8 cellular contexts compared by ENCODE assay signal in the genomic region with DNA sequence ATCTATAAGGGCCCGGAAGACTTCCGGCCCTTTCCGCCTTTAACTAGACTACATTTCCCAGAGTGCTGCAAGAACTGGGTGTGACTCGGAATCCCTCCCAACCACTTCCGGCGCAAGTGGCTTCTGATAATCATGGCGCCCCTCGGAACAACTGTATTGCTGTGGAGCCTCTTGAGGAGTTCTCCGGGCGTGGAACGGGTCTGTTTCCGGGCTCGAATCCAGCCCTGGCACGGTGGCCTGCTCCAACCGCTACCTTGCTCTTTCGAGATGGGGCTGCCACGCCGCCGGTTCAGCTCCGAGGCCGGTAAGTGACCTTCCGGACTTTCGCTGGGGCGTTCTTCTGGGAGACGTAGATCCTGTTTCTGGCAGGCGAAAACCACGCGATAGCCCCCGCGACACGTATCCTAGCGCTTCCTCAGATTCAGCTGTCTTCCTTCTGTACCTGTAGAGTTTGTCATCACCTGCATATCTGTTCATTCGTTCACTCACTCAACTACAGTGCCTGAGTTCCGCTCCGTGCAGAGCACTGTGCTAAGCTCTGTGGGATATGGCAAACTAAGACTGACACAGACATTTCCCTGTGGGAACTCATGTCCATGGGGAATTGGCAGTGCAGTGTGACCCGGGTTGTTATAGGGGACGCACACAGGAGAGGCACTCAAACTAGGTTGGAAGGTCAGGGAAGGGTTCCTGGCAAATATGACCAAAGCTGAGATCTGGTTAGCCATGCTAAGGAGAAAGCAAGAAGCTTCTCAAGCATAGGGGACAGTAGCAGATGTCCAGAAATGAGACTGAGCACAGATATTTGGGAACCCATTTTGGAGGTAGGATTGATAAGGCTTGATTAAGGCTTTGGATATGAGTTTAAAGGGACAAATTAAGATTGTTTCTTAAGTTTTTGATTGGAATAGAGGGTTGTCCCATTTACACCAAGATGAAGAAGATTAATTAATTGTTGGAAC. TPM values are rescaled to one million over a fixed set of nuclear protein-coding genes. Genes with fewer than 3 reads are reported as not detected.
A peak's percentile ranks its signal among the peaks of the same experiment; 100 is the strongest.
DNase-seq lines count a peak whose midpoint lies in the region; ATAC-seq, FAIRE-seq and TF ChIP-seq lines count a peak whose summit lies in the region.

TSS of gene MRPS22 (plus strand) at position 126 of the 962 bp plus-strand sequence. CDS start at position 133, 7 bp downstream.

- H3K27me3 Mint-ChIP-seq in immature natural killer cell (ENCODE audit: low read depth in 3 of 3): peaks cover 0 to 12% (median 2%) of the 10 kb centered on the region in 3 donors

- peaks cover 0 to 7% (median 4%) of the 10 kb centered on the region in 3 donors for H3K36me3 Mint-ChIP-seq in immature natural killer cell

- peaks cover 0 to 8% of the 10 kb centered on the region in 2 donors for H3K4me1 Mint-ChIP-seq in immature natural killer cell

- H2AFZ ChIP-seq in ACC112 (ENCODE audit: low read length, unreplicated experiment): peak within 1 kb of the TSS; percentile 91

- H3K27ac Mint-ChIP-seq in immature natural killer cell: peak within 1 kb of the TSS in 1 of 6 donors; percentile 24

- H3K4me1 ChIP-seq in ACC112 (ENCODE audit: control insufficient read depth, insufficient read depth, low read length, unreplicated experiment): peaks cover 11% of the 10 kb centered on the region

- peaks cover 36% of the 10 kb centered on the region for H3K79me2 ChIP-seq in ACC112 (ENCODE audit: control insufficient read depth, insufficient read depth, low read length, unreplicated experiment)

- peak; percentile 87 for DNase-seq in NCI-H2227 (lab: John Stamatoyannopoulos, UW; ENCODE audit: unreplicated experiment)
- DNase-seq in WERI-Rb-1: peak; percentile 83
- DNase-seq in bronchial epithelial cell (ENCODE audit: low read depth): peak; percentile 85
- DNase-seq in immature natural killer cell: peak; percentile 78 to 83 (median 79)
- DNase-seq in smooth muscle cell of the brain vasculature (ENCODE audit: low read depth, low spot score): peak; percentile 65

- no peak within 1 kb of the TSS for H3K4me3 Mint-ChIP-seq in immature natural killer cell

- H3K4me3 ChIP-seq in ACC112 (ENCODE audit: low read depth, low read length) (peak within 1 kb of the TSS; percentile 86), WERI-Rb-1 (ENCODE audit: low read depth, low read length) (peak within 1 kb of the TSS; percentile 99), bronchial epithelial cell (ENCODE audit: low read depth, low read length) (peak within 1 kb of the TSS; percentile 79)

- H3K36me3 ChIP-seq in ACC112 (ENCODE audit: insufficient read depth, low read length) (peaks cover 22% of the 10 kb centered on the region), WERI-Rb-1 (peaks cover 37% of the 10 kb centered on the region), bronchial epithelial cell (ENCODE audit: control insufficient read depth, insufficient read depth, low read length) (peaks cover 3% of the 10 kb centered on the region)

- H3K27ac ChIP-seq in ACC112 (ENCODE audit: low read depth, low read length) (peak within 1 kb of the TSS; percentile 59; the same call in 1 of the 2 replicates), WERI-Rb-1 (peak within 1 kb of the TSS; percentile 71)

- H3K9me3 ChIP-seq in WERI-Rb-1 (ENCODE audit: severe bottlenecking): no peaks in the 10 kb centered on the region

- ATAC-seq in GM18873 (IDR thresholded peaks at IDR 0.05; ENCODE audit: low FRiP score, unreplicated experiment): peak; percentile 94
- ATAC-seq in HG03139 (IDR thresholded peaks at IDR 0.05; ENCODE audit: unreplicated experiment): peak; percentile 97

- no peaks in the 10 kb centered on the region for H3K27me3 ChIP-seq in ACC112 (ENCODE audit: insufficient read depth, low read length)
- no peaks in the 10 kb centered on the region for H3K27me3 ChIP-seq in WERI-Rb-1 (ENCODE audit: insufficient read depth, low read depth, severe bottlenecking)
- H3K27me3 ChIP-seq in bronchial epithelial cell (ENCODE audit: control insufficient read depth, insufficient read depth, low read length): peaks cover 2% of the 10 kb centered on the region

- no peaks in the 10 kb centered on the region for H3K9me3 Mint-ChIP-seq in immature natural killer cell

- TF ChIP-seq CTCF in WERI-Rb-1 (IDR thresholded peaks at IDR 0.05; ENCODE audit: low read depth, low read length) (no peak), bronchial epithelial cell (IDR thresholded peaks at IDR 0.05; ENCODE audit: insufficient read depth, low read length, severe bottlenecking) (no peak)

- no peak for FAIRE-seq in bronchial epithelial cell (lab: Jason Lieb, UNC)

RNA-seq across cellular contexts. Expression of gene MRPS22, which starts in this region (rescaled TPM):
- total RNA-seq in bronchial epithelial cell: 77.7 and 94.2 TPM in 2 replicates
- polyA plus RNA-seq in immature natural killer cell: 10 to 100 TPM; 31.5 to 43.7 (median 39.1) TPM

Comparison
In these comparisons a context has a peak if more than half of its experiments do, and no peak if none do; other contexts are left out.
1. Peak in every context shown above with its lines: DNase-seq, ATAC-seq, H3K4me3 ChIP-seq and H3K27ac ChIP-seq.